In genomic region chr9:90878562-90878961, GRCh38 we compare ENCODE assay signal across 15 cellular contexts.
"Had no signal": no experiment of that assay in that cellular context is flagged by ENCODE, and none has a peak within 500 bp of the region (broad histone marks: within the 10 kb centered on the region; RNA-seq: fewer than 3 reads in every experiment).

No MANE protein-coding gene starts in this region.

- H3K36me3 ChIP-seq: adrenal gland had no signal

- DNase-seq: activated CD4-positive, alpha-beta T cell treated with anti-CD3 and anti-CD28 coated beads, Interleukin-2, amount 10 ng/mL, durations not matched to agents 24 days and 14 days; activated naive CD4-positive, alpha-beta T cell treated with anti-CD3 and anti-CD28 coated beads, Interleukin-2, amount 50 U/mL, for 16 hours; activated T-cell treated with anti-CD3 and anti-CD28 coated beads for 4 hours; adrenal gland; dorsolateral prefrontal cortex; esophagus squamous epithelium; foreskin melanocyte; sigmoid colon; stimulated activated CD4-positive, alpha-beta T cell treated with anti-CD3 and anti-CD28 coated beads, Interleukin-12 subunit alpha, Interleukin-12 subunit beta, amount 100 ng/mL, for 4 hours; stimulated activated naive CD8-positive, alpha-beta T cell treated with anti-CD3 and anti-CD28 coated beads, Interleukin-15, Interleukin-2, amounts not matched to agents 100 U/mL and 50 U/mL, for 24 hours; T-helper 17 cell had no signal

- H3K9me3 Mint-ChIP-seq: activated T-helper 17 cell treated with anti-CD3 and anti-CD28 coated beads, Interleukin-2, amount 50 U/mL, for 72 hours; central memory CD8-positive, alpha-beta T cell; nephron had no signal

- H3K4me3 Mint-ChIP-seq: activated CD4-positive, alpha-beta T cell treated with anti-CD3 and anti-CD28 coated beads, Interleukin-2, amount 10 ng/mL, durations not matched to agents 24 days and 14 days; activated T-helper 17 cell treated with anti-CD3 and anti-CD28 coated beads, Interleukin-2, amount 50 U/mL, for 72 hours; central memory CD8-positive, alpha-beta T cell; nephron; T-helper 17 cell; WTC11 had no signal

- H3K4me1 ChIP-seq: adrenal gland, sigmoid colon had no signal

- H3K27me3 Mint-ChIP-seq: activated T-helper 17 cell treated with anti-CD3 and anti-CD28 coated beads, Interleukin-2, amount 50 U/mL, for 72 hours had no signal

- H3K4me1 Mint-ChIP-seq: activated CD4-positive, alpha-beta T cell treated with anti-CD3 and anti-CD28 coated beads, Interleukin-2, amount 10 ng/mL, durations not matched to agents 24 days and 14 days; activated T-helper 17 cell treated with anti-CD3 and anti-CD28 coated beads, Interleukin-2, amount 50 U/mL, for 72 hours; central memory CD8-positive, alpha-beta T cell; nephron; T-helper 17 cell; WTC11 had no signal

- H3K27ac Mint-ChIP-seq: activated CD4-positive, alpha-beta T cell treated with anti-CD3 and anti-CD28 coated beads, Interleukin-2, amount 10 ng/mL, durations not matched to agents 24 days and 14 days; activated T-helper 17 cell treated with anti-CD3 and anti-CD28 coated beads, Interleukin-2, amount 50 U/mL, for 72 hours; nephron; T-helper 17 cell; WTC11 had no signal

- H3K27me3 ChIP-seq: adrenal gland, esophagus squamous epithelium, sigmoid colon had no signal

- ATAC-seq: activated T-helper 17 cell treated with anti-CD3 and anti-CD28 coated beads, Interleukin-2, amount 50 U/mL, for 72 hours; stimulated activated naive CD8-positive, alpha-beta T cell treated with anti-CD3 and anti-CD28 coated beads, Interleukin-15, Interleukin-2, amounts not matched to agents 100 U/mL and 50 U/mL, for 24 hours; T-helper 17 cell; WTC11 had no signal

- H3K4me3 ChIP-seq: adrenal gland, dorsolateral prefrontal cortex, esophagus squamous epithelium, sigmoid colon had no signal

- H3K9me3 ChIP-seq: adrenal gland, esophagus squamous epithelium, sigmoid colon had no signal

- H3K27ac ChIP-seq: adrenal gland, dorsolateral prefrontal cortex, sigmoid colon had no signal
